Comparison of ENCODE assay signal across 25 cellular contexts in the genomic region with DNA sequence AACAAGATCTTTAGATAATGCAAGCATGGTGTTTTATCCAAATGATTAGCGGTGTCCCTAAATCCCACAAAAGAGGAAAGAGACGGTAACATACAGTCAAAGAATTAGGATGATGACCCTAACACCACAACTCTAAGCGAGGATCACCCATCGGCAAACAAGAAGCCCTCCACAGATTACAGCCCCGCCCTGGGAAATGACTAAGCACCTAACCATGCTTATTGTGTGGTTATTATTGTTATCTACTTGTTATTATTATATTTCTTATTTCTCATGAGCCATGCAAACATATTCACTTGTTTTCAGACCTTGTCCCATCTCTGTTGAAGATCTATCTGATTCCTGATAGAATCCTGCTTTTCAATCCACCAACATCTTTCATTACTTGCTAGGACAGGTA.
"Had no signal": no experiment of that assay in that cellular context is flagged by ENCODE, and none has a peak within 500 bp of the region (broad histone marks: within the 10 kb centered on the region; RNA-seq: fewer than 3 reads in every experiment).

No MANE protein-coding gene starts in this region.

- H3K36me3 ChIP-seq: heart right ventricle, lower lobe of right lung, stomach, suprapubic skin, transverse colon, uterus had no signal

- H3K27ac ChIP-seq: body of pancreas, epithelial cell of prostate, heart right ventricle, lower lobe of right lung, stomach, suprapubic skin, transverse colon, uterus had no signal

- H3K9me3 ChIP-seq: body of pancreas, heart right ventricle, lower lobe of right lung, stomach, suprapubic skin, transverse colon, uterus had no signal

- DNase-seq: activated CD8-positive, alpha-beta memory T cell treated with anti-CD3 and anti-CD28 coated beads, Interleukin-2, amount 50 U/mL, for 4 hours; activated naive CD4-positive, alpha-beta T cell treated with Interleukin-2 at 50 U/mL for 16 hours; activated naive CD8-positive, alpha-beta T cell treated with anti-CD3 and anti-CD28 coated beads for 36 hours; activated T-cell treated with anti-CD3 and anti-CD28 coated beads, Interleukin-2, amount 50 U/mL, for 4 hours; amygdala; body of pancreas; caudate nucleus; effector memory CD8-positive, alpha-beta T cell; heart right ventricle; kidney; lower lobe of right lung; naive B cell; occipital lobe; small intestine; stimulated activated CD4-positive, alpha-beta T cell treated with anti-CD3 and anti-CD28 coated beads, Interleukin-2, amount 100 ng/mL, for 24 hours; stomach; T-helper 1 cell; transverse colon; uterus had no signal

- H3K27me3 Mint-ChIP-seq: effector memory CD8-positive, alpha-beta T cell had no signal

- H3K27me3 ChIP-seq: body of pancreas, stomach, suprapubic skin, transverse colon, uterus had no signal

- H3K36me3 Mint-ChIP-seq: activated naive CD8-positive, alpha-beta T cell treated with anti-CD3 and anti-CD28 coated beads for 36 hours; naive B cell; stimulated activated effector memory CD8-positive, alpha-beta T cell treated with anti-CD3 and anti-CD28 coated beads, Interleukin-12 subunit alpha, Interleukin-12 subunit beta, amount 100 ng/mL, for 72 hours; WTC11 had no signal

- H3K4me3 Mint-ChIP-seq: activated naive CD8-positive, alpha-beta T cell treated with anti-CD3 and anti-CD28 coated beads for 36 hours; activated T-cell treated with anti-CD3 and anti-CD28 coated beads, Interleukin-2, amount 50 U/mL, for 4 hours; effector memory CD8-positive, alpha-beta T cell; naive B cell; neural crest cell; stimulated activated effector memory CD8-positive, alpha-beta T cell treated with anti-CD3 and anti-CD28 coated beads, Interleukin-12 subunit alpha, Interleukin-12 subunit beta, amount 100 ng/mL, for 72 hours; WTC11 had no signal

- FAIRE-seq: kidney, small intestine had no signal

- H3K9me3 Mint-ChIP-seq: activated naive CD8-positive, alpha-beta T cell treated with anti-CD3 and anti-CD28 coated beads for 36 hours; activated T-cell treated with anti-CD3 and anti-CD28 coated beads, Interleukin-2, amount 50 U/mL, for 4 hours; effector memory CD8-positive, alpha-beta T cell; naive B cell; neural crest cell; WTC11 had no signal

- H3K27ac Mint-ChIP-seq: activated naive CD8-positive, alpha-beta T cell treated with anti-CD3 and anti-CD28 coated beads for 36 hours; effector memory CD8-positive, alpha-beta T cell; naive B cell; stimulated activated effector memory CD8-positive, alpha-beta T cell treated with anti-CD3 and anti-CD28 coated beads, Interleukin-12 subunit alpha, Interleukin-12 subunit beta, amount 100 ng/mL, for 72 hours; WTC11 had no signal

- H3K4me3 ChIP-seq: body of pancreas, heart right ventricle, lower lobe of right lung, stomach, suprapubic skin, transverse colon, uterus had no signal

- H3K4me1 Mint-ChIP-seq: naive B cell; stimulated activated effector memory CD8-positive, alpha-beta T cell treated with anti-CD3 and anti-CD28 coated beads, Interleukin-12 subunit alpha, Interleukin-12 subunit beta, amount 100 ng/mL, for 72 hours had no signal

- ATAC-seq: activated T-cell treated with anti-CD3 and anti-CD28 coated beads, Interleukin-2, amount 50 U/mL, for 4 hours; body of pancreas; effector memory CD8-positive, alpha-beta T cell; heart right ventricle; lower lobe of right lung; sciatic nerve; stimulated activated effector memory CD8-positive, alpha-beta T cell treated with anti-CD3 and anti-CD28 coated beads, Interleukin-12 subunit alpha, Interleukin-12 subunit beta, amount 100 ng/mL, for 72 hours; WTC11 had no signal

- H3K4me1 ChIP-seq: body of pancreas, heart right ventricle, stomach, suprapubic skin, transverse colon, uterus had no signal
